ENCODE assay signal across 24 cellular contexts in genomic region chr2:241948901-241949735, GRCh38.
"Had no signal": no experiment of that assay in that cellular context is flagged by ENCODE, and none has a peak within 500 bp of the region (broad histone marks: within the 10 kb centered on the region; RNA-seq: fewer than 3 reads in every experiment).

No MANE protein-coding gene starts in this region.

- DNase-seq: activated B cell treated with CpG ODN at 0.5 μM for 24 hours; activated CD4-positive, alpha-beta T cell treated with anti-CD3 and anti-CD28 coated beads for 36 hours; activated CD4-positive, alpha-beta T cell treated with anti-CD3 and anti-CD28 coated beads, Interleukin-2, amount 50 U/mL, for 4 hours; activated CD8-positive, alpha-beta memory T cell treated with anti-CD3 and anti-CD28 coated beads for 24 hours; activated CD8-positive, alpha-beta memory T cell treated with anti-CD3 and anti-CD28 coated beads, Interleukin-2, amount 50 U/mL, for 4 hours; activated naive CD4-positive, alpha-beta T cell treated with Interleukin-2 at 50 U/mL for 16 hours; activated T-cell treated with anti-CD3 and anti-CD28 coated beads, Interleukin-2, amount 50 U/mL, for 24 hours; amygdala; cortex of kidney; endodermal cell; esophagus squamous epithelium; head of caudate nucleus; hypothalamus; mesendoderm; mucosa of descending colon; occipital lobe; stimulated activated CD4-positive, alpha-beta T cell treated with anti-CD3 and anti-CD28 coated beads, Interleukin-4, amount 100 ng/mL, for 24 hours; substantia nigra; transverse colon had no signal

- H3K27me3 Mint-ChIP-seq: activated B cell treated with CpG ODN at 0.5 μM for 24 hours; activated CD4-positive, alpha-beta T cell treated with anti-CD3 and anti-CD28 coated beads for 36 hours; activated T-cell treated with anti-CD3 and anti-CD28 coated beads, Interleukin-2, amount 50 U/mL, for 24 hours; activated T-helper 17 cell treated with anti-CD3 and anti-CD28 coated beads, Interleukin-2, amount 50 U/mL, for 72 hours; stimulated activated naive CD8-positive, alpha-beta T cell treated with anti-CD3 and anti-CD28 coated beads, Interleukin-15, Interleukin-2, amounts not matched to agents 100 ng/mL and 50 ng/mL, for 24 hours had no signal

- H3K27ac Mint-ChIP-seq: activated B cell treated with CpG ODN at 0.5 μM for 24 hours; activated CD4-positive, alpha-beta T cell treated with anti-CD3 and anti-CD28 coated beads for 36 hours; activated T-cell treated with anti-CD3 and anti-CD28 coated beads, Interleukin-2, amount 50 U/mL, for 24 hours; activated T-helper 17 cell treated with anti-CD3 and anti-CD28 coated beads, Interleukin-2, amount 50 U/mL, for 72 hours; endodermal cell; stimulated activated naive CD8-positive, alpha-beta T cell treated with anti-CD3 and anti-CD28 coated beads, Interleukin-15, Interleukin-2, amounts not matched to agents 100 ng/mL and 50 ng/mL, for 24 hours; T-helper 1 cell treated with Interleukin-12 subunit alpha and Interleukin-12 subunit beta and Interleukin-4 antibody, amounts not matched to agents 30 μg/mL and 1 μg/mL, for 36 hours had no signal

- H3K4me3 ChIP-seq: esophagus squamous epithelium, gastroesophageal sphincter, mucosa of descending colon, transverse colon, vagina had no signal

- H3K36me3 ChIP-seq: esophagus squamous epithelium, gastroesophageal sphincter, transverse colon, vagina had no signal

- ATAC-seq: activated CD4-positive, alpha-beta T cell treated with anti-CD3 and anti-CD28 coated beads for 36 hours; activated T-helper 17 cell treated with anti-CD3 and anti-CD28 coated beads, Interleukin-2, amount 50 U/mL, for 72 hours; gastroesophageal sphincter had no signal

- H3K4me3 Mint-ChIP-seq: activated B cell treated with CpG ODN at 0.5 μM for 24 hours; activated CD4-positive, alpha-beta T cell treated with anti-CD3 and anti-CD28 coated beads for 36 hours; activated T-cell treated with anti-CD3 and anti-CD28 coated beads, Interleukin-2, amount 50 U/mL, for 24 hours; activated T-helper 17 cell treated with anti-CD3 and anti-CD28 coated beads, Interleukin-2, amount 50 U/mL, for 72 hours; endodermal cell; stimulated activated naive CD8-positive, alpha-beta T cell treated with anti-CD3 and anti-CD28 coated beads, Interleukin-15, Interleukin-2, amounts not matched to agents 100 ng/mL and 50 ng/mL, for 24 hours; T-helper 1 cell treated with Interleukin-12 subunit alpha and Interleukin-12 subunit beta and Interleukin-4 antibody, amounts not matched to agents 30 μg/mL and 1 μg/mL, for 36 hours had no signal

- H3K4me1 Mint-ChIP-seq: activated CD4-positive, alpha-beta T cell treated with anti-CD3 and anti-CD28 coated beads for 36 hours; endodermal cell had no signal

- H3K27ac ChIP-seq: esophagus squamous epithelium, gastroesophageal sphincter, transverse colon, vagina had no signal

- H3K9me3 Mint-ChIP-seq: activated B cell treated with CpG ODN at 0.5 μM for 24 hours; activated T-cell treated with anti-CD3 and anti-CD28 coated beads, Interleukin-2, amount 50 U/mL, for 24 hours; activated T-helper 17 cell treated with anti-CD3 and anti-CD28 coated beads, Interleukin-2, amount 50 U/mL, for 72 hours; stimulated activated naive CD8-positive, alpha-beta T cell treated with anti-CD3 and anti-CD28 coated beads, Interleukin-15, Interleukin-2, amounts not matched to agents 100 ng/mL and 50 ng/mL, for 24 hours; T-helper 1 cell treated with Interleukin-12 subunit alpha and Interleukin-12 subunit beta and Interleukin-4 antibody, amounts not matched to agents 30 μg/mL and 1 μg/mL, for 36 hours had no signal

- H3K9me3 ChIP-seq: esophagus squamous epithelium, gastroesophageal sphincter, mucosa of descending colon, transverse colon, vagina had no signal

- H3K27me3 ChIP-seq: transverse colon, vagina had no signal
